In the genomic region with DNA sequence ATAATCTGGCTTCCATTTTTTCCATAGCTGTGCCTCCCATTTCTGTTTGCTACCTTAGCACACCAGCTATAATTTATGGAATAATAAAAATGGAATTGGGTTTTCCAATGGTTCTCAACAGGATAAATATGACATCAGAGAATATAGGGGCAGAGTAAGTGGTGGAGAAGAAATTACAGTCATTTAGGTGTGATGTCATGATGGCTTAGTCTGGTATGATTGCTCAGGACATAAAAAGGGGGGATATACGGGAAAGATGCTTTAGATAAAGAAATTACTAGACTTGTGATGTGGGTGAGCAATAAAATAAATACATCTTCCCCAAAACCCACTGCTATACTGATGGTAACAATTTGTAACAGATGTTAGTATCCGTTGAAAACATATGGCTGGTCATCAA, we compare ENCODE assay signal across 16 cellular contexts. TPM values are rescaled to one million over a fixed set of nuclear protein-coding genes. Genes with fewer than 3 reads are reported as not detected.
A peak's percentile ranks its signal among the peaks of the same experiment; 100 is the strongest.
DNase-seq lines count a peak whose midpoint lies in the region; ATAC-seq and TF ChIP-seq lines count a peak whose summit lies in the region.
"Had no signal": no experiment of that assay in that cellular context is flagged by ENCODE, and none has a peak within 500 bp of the region (broad histone marks: within the 10 kb centered on the region; RNA-seq: fewer than 3 reads in every experiment).

No MANE protein-coding gene starts in this region.

- 73 to 85% (median 75%) methylated on average over 2 of the region's 2 CpGs for WGBS in heart left ventricle, 4 donors

- H3K27me3 ChIP-seq in neural cell (ENCODE audit: insufficient read depth, low read depth, low read length) (no peaks in the 10 kb centered on the region), heart left ventricle (peaks cover 0 to 5% (median 0%) of the 10 kb centered on the region in 9 donors)
- H3K27me3 ChIP-seq: BLaER1 had no signal

- CTCF ChIA-PET in HEK293 (lab: Yijun Ruan, JAX), result no interaction called here

- ATAC-seq in heart left ventricle, result no peak
- ATAC-seq: CD8-positive, alpha-beta T cell; HCT116 had no signal

- H2AFZ ChIP-seq in neural cell (ENCODE audit: low read depth, low read length), result no peak overlapping the region

- H3K9me3 ChIP-seq in HEK293 (ENCODE audit: control insufficient read depth, insufficient read depth, low read depth, low read length) (no peaks in the 10 kb centered on the region), neural cell (ENCODE audit: low read length) (no peaks in the 10 kb centered on the region), heart left ventricle (peaks cover 0 to 11% (median 0%) of the 10 kb centered on the region in 12 donors)
- H3K9me3 ChIP-seq: BLaER1 had no signal

- no peak overlapping the region for H3K4me2 ChIP-seq in neural cell (ENCODE audit: low read length)
- H3K4me2 ChIP-seq: BLaER1 had no signal

- H3K4me1 ChIP-seq in HEK293 (ENCODE audit: control insufficient read depth, insufficient read depth, low read length) (no peaks in the 10 kb centered on the region), heart left ventricle (no peaks in the 10 kb centered on the region)
- H3K4me1 ChIP-seq: BLaER1 had no signal

- H4K20me1 ChIP-seq in neural cell (ENCODE audit: insufficient read depth), result no peaks in the 10 kb centered on the region
- H4K20me1 ChIP-seq: BLaER1 had no signal

- no peak for TF ChIP-seq RAD21 in neural cell (conservative IDR thresholded peaks at IDR 0.05)

- TF ChIP-seq POLR2A in heart left ventricle (IDR thresholded peaks at IDR 0.05), result no peak

- POLR2A ChIA-PET in HEK293 (lab: Yijun Ruan, JAX), result no interaction called here

- no peak for TF ChIP-seq EP300 in neural cell (conservative IDR thresholded peaks at IDR 0.05; ENCODE audit: poor library complexity, severe bottlenecking)

- H3K9me2 ChIP-seq in neural cell (ENCODE audit: insufficient read depth, low read length), result no peaks in the 10 kb centered on the region

- no peaks in the 10 kb centered on the region for H3K79me2 ChIP-seq in neural cell (replicated peaks; ENCODE audit: insufficient read depth, low read length)

- H3K4me3 ChIP-seq in HEK293 (ENCODE audit: low read depth, low read length), result no peak overlapping the region
- H3K4me3 ChIP-seq in neural cell (ENCODE audit: low read length), result peak overlapping the region; percentile 4
- no peak overlapping the region for H3K4me3 ChIP-seq in heart left ventricle
- H3K4me3 ChIP-seq: BLaER1 had no signal

- DNase-seq in DMS 273 (lab: John Stamatoyannopoulos, UW; ENCODE audit: unreplicated experiment) (peak; percentile 40), DMS 273 treated with DMSO at 0.1 percent for 48 hours (lab: John Stamatoyannopoulos, UW) (no peak), NCI-H524 treated with DMSO at 0.1 percent for 48 hours (lab: John Stamatoyannopoulos, UW) (peak; percentile 28), heart left ventricle (no peak), middle frontal gyrus (ENCODE audit: extremely low spot score, low spot score) (no peak)
- DNase-seq: CD4-positive, CD25-positive, alpha-beta regulatory T cell; CD8-positive, alpha-beta T cell; DMS153; DND-41; H7 had no signal

- H3K36me3 ChIP-seq in HEK293 (ENCODE audit: control insufficient read depth in 2 of 2, insufficient read depth in 1 of 2, low read length in 2 of 2) (no peaks in the 10 kb centered on the region), neural cell (ENCODE audit: insufficient read depth, low read length) (no peaks in the 10 kb centered on the region), heart left ventricle (no peaks in the 10 kb centered on the region)
- H3K36me3 ChIP-seq: BLaER1 had no signal

- H3K27ac ChIP-seq in HEK293 (ENCODE audit: extremely low read depth, low read depth, low read length) (no peak overlapping the region), neural cell (ENCODE audit: low read length) (peak overlapping the region; percentile 54), heart left ventricle (no peak overlapping the region)
- H3K27ac ChIP-seq: 22Rv1, BLaER1, C4-2B had no signal

- H3K9ac ChIP-seq in neural cell (ENCODE audit: low read length), result no peak overlapping the region
- H3K9ac ChIP-seq: BLaER1 had no signal

- no peak for TF ChIP-seq CTCF in HEK293 (tag by site-specific recombination; IDR thresholded peaks at IDR 0.05)
- TF ChIP-seq CTCF in neural cell (IDR thresholded peaks at IDR 0.05; ENCODE audit: poor library complexity, severe bottlenecking), result no peak
- no peak for TF ChIP-seq CTCF in heart left ventricle (IDR thresholded peaks at IDR 0.05)

- intact Hi-C loops in heart left ventricle (cut with DNase I), result no loop called here

- no peaks in the 10 kb centered on the region for H3F3A ChIP-seq in neural cell (ENCODE audit: insufficient read depth, low read length, poor library complexity, severe bottlenecking)

TF ChIP-seq in HEK293, 187 proteins besides CTCF, POLR2A, EP300 and RAD21:
- TF ChIP-seq ZNF670 (tag by site-specific recombination; IDR thresholded peaks at IDR 0.05; ENCODE audit: low read depth), result no peak
- TF ChIP-seq, protein P1, sequence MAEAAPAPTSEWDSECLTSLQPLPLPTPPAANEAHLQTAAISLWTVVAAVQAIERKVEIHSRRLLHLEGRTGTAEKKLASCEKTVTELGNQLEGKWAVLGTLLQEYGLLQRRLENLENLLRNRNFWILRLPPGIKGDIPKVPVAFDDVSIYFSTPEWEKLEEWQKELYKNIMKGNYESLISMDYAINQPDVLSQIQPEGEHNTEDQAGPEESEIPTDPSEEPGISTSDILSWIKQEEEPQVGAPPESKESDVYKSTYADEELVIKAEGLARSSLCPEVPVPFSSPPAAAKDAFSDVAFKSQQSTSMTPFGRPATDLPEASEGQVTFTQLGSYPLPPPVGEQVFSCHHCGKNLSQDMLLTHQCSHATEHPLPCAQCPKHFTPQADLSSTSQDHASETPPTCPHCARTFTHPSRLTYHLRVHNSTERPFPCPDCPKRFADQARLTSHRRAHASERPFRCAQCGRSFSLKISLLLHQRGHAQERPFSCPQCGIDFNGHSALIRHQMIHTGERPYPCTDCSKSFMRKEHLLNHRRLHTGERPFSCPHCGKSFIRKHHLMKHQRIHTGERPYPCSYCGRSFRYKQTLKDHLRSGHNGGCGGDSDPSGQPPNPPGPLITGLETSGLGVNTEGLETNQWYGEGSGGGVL (tag by site-specific recombination; IDR thresholded peaks at IDR 0.05), result peak; percentile 24; the same call in 1 of the 2 replicates
- TF ChIP-seq ZNF626 (tag by site-specific recombination; IDR thresholded peaks at IDR 0.05), result no peak

TF ChIP-seq in neural cell, 6 proteins besides CTCF, POLR2A, EP300 and RAD21:
- TF ChIP-seq SMC3 (conservative IDR thresholded peaks at IDR 0.05; ENCODE audit: poor library complexity), result no peak
- TF ChIP-seq, protein P2, sequence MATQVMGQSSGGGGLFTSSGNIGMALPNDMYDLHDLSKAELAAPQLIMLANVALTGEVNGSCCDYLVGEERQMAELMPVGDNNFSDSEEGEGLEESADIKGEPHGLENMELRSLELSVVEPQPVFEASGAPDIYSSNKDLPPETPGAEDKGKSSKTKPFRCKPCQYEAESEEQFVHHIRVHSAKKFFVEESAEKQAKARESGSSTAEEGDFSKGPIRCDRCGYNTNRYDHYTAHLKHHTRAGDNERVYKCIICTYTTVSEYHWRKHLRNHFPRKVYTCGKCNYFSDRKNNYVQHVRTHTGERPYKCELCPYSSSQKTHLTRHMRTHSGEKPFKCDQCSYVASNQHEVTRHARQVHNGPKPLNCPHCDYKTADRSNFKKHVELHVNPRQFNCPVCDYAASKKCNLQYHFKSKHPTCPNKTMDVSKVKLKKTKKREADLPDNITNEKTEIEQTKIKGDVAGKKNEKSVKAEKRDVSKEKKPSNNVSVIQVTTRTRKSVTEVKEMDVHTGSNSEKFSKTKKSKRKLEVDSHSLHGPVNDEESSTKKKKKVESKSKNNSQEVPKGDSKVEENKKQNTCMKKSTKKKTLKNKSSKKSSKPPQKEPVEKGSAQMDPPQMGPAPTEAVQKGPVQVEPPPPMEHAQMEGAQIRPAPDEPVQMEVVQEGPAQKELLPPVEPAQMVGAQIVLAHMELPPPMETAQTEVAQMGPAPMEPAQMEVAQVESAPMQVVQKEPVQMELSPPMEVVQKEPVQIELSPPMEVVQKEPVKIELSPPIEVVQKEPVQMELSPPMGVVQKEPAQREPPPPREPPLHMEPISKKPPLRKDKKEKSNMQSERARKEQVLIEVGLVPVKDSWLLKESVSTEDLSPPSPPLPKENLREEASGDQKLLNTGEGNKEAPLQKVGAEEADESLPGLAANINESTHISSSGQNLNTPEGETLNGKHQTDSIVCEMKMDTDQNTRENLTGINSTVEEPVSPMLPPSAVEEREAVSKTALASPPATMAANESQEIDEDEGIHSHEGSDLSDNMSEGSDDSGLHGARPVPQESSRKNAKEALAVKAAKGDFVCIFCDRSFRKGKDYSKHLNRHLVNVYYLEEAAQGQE (IDR thresholded peaks at IDR 0.05; ENCODE audit: borderline replicate concordance), result no peak
- TF ChIP-seq MXI1 (conservative IDR thresholded peaks at IDR 0.05; ENCODE audit: poor library complexity, severe bottlenecking), result no peak
- TF ChIP-seq POLR2AphosphoS5 (IDR thresholded peaks at IDR 0.05), result no peak
- TF ChIP-seq EZH2 (IDR thresholded peaks at IDR 0.05; ENCODE audit: borderline replicate concordance, insufficient read depth, low read length, poor library complexity, severe bottlenecking), result no peak
- TF ChIP-seq TAF1 (IDR thresholded peaks at IDR 0.05; ENCODE audit: low read depth), result no peak
TF ChIP-seq in neural cell: peak in this region for 0.

RNA-seq across cellular contexts. Expression of a gene that starts 21.6 kb away (rescaled TPM):
- 515 and 527 TPM in 2 replicates for polyA plus RNA-seq in neural cell
- 859 and 938 TPM in 2 replicates for polyA minus RNA-seq in neural cell
- 1 to 10 TPM in 2 of 9 donors, under 1 TPM in 7; 0.22 to 1.4 (median 0.50) TPM for total RNA-seq in heart left ventricle
- polyA plus RNA-seq in heart left ventricle, result under 1 TPM; 0.23 to 0.28 TPM

Comparison
In these comparisons a context has a peak if more than half of its experiments do, and no peak if none do; other contexts are left out.
1. DNase-seq: peak in DMS 273 (single experiment) and NCI-H524 treated with DMSO at 0.1 percent for 48 hours (single experiment); none in DMS 273 treated with DMSO at 0.1 percent for 48 hours (single experiment), heart left ventricle (0 of 5) and middle frontal gyrus (single experiment).
2. RNA of a gene that starts 21.6 kb away (polyA plus RNA-seq): 515 to 527 TPM in neural cell; 0.23 to 0.28 TPM in heart left ventricle; every median in the first group is over 100 times any median in the second.